In genomic region chr20:78338-78737, GRCh38 we compare ENCODE assay signal across 43 cellular contexts. TPM values are rescaled to one million over a fixed set of nuclear protein-coding genes. Genes with fewer than 3 reads are reported as not detected.
"Had no signal": no experiment of that assay in that cellular context is flagged by ENCODE, and none has a peak within 500 bp of the region (broad histone marks: within the 10 kb centered on the region; RNA-seq: fewer than 3 reads in every experiment).

No MANE protein-coding gene starts in this region.

- H3K27me3 ChIP-seq: adrenal gland, ascending aorta, brain microvascular endothelial cell, breast epithelium, cardiac muscle cell had no signal

- DNase-seq: activated effector memory CD4-positive, alpha-beta T cell treated with anti-CD3 and anti-CD28 coated beads, Interleukin-2, amount 50 U/mL, for 16 hours; activated effector memory CD4-positive, alpha-beta T cell treated with Interleukin-2 at 50 U/mL for 16 hours; activated gamma-delta T cell; activated gamma-delta T cell treated with Interleukin-2 at 50 U/mL for 16 hours; activated naive CD4-positive, alpha-beta T cell; activated naive CD4-positive, alpha-beta T cell treated with anti-CD3 and anti-CD28 coated beads for 36 hours; activated naive CD4-positive, alpha-beta T cell treated with anti-CD3 and anti-CD28 coated beads, Interleukin-2, amount 10 ng/mL, durations not matched to agents 7 days and 5 days; activated naive CD4-positive, alpha-beta T cell treated with anti-CD3 and anti-CD28 coated beads, Interleukin-2, amount 50 U/mL, for 16 hours; activated naive CD4-positive, alpha-beta T cell treated with Interleukin-2 at 50 U/mL for 16 hours; activated naive CD8-positive, alpha-beta T cell treated with anti-CD3 and anti-CD28 coated beads for 36 hours; activated naive CD8-positive, alpha-beta T cell treated with anti-CD3 and anti-CD28 coated beads, Interleukin-2, amount 10 ng/mL, durations not matched to agents 7 days and 5 days; activated naive CD8-positive, alpha-beta T cell treated with anti-CD3 and anti-CD28 coated beads, Interleukin-2, amount 50 U/mL, for 24 hours; activated T-cell treated with anti-CD3 and anti-CD28 coated beads, Interleukin-2, amount 50 U/mL, for 1 hour; activated T-cell treated with anti-CD3 and anti-CD28 coated beads, Interleukin-2, amount 50 U/mL, for 24 hours; activated T-cell treated with anti-CD3 and anti-CD28 coated beads, Interleukin-2, amount 50 U/mL, for 4 hours; activated T-cell treated with anti-CD3 and anti-CD28 coated beads, Interleukin-2, amount 50 U/mL, for 48 hours; activated T-cell treated with anti-CD3 and anti-CD28 coated beads, Interleukin-2, amount 50 U/mL, for 72 hours; adrenal gland; amniotic stem cell; amygdala; anterior cingulate cortex; aorta; brain microvascular endothelial cell; caudate nucleus; central memory CD4-positive, alpha-beta T cell; cerebellar nuclear complex had no signal

- H3K4me1 ChIP-seq: adrenal gland, ascending aorta, breast epithelium had no signal

- H3K4me3 ChIP-seq: adrenal gland, ascending aorta, breast epithelium, cardiac muscle cell had no signal

- H3K36me3 Mint-ChIP-seq: activated naive CD4-positive, alpha-beta T cell treated with anti-CD3 and anti-CD28 coated beads, Interleukin-2, amount 10 ng/mL, durations not matched to agents 7 days and 5 days; activated naive CD8-positive, alpha-beta T cell treated with anti-CD3 and anti-CD28 coated beads, Interleukin-2, amount 10 ng/mL, durations not matched to agents 7 days and 5 days; brain had no signal

- H3K9me3 Mint-ChIP-seq: activated naive CD4-positive, alpha-beta T cell treated with anti-CD3 and anti-CD28 coated beads, Interleukin-2, amount 10 ng/mL, durations not matched to agents 7 days and 5 days; activated naive CD8-positive, alpha-beta T cell treated with anti-CD3 and anti-CD28 coated beads, Interleukin-2, amount 10 ng/mL, durations not matched to agents 7 days and 5 days; activated T-helper 1 cell treated with anti-CD3 and anti-CD28 coated beads, Interleukin-12 subunit alpha, Interleukin-12 subunit beta, Interleukin-2, Interleukin-4 antibody, amounts not matched to agents 30 ng/mL and 10 ng/mL and 1 ng/mL, durations not matched to agents 14 hours and 24 hours and 36 hours; activated T-helper 2 cell treated with anti-CD3 and anti-CD28 coated beads, Interferon-gamma antibody, Interleukin-2, Interleukin-4, amounts not matched to agents 10 μg/mL and 5 μg/mL and 100 μg/mL, durations not matched to agents 14 hours and 24 hours and 36 hours had no signal

- H3K4me1 Mint-ChIP-seq: activated naive CD4-positive, alpha-beta T cell treated with anti-CD3 and anti-CD28 coated beads, Interleukin-2, amount 10 ng/mL, durations not matched to agents 7 days and 5 days; activated naive CD4-positive, alpha-beta T cell treated with anti-CD3 and anti-CD28 coated beads, Interleukin-2, amount 50 U/mL, for 24 hours; activated naive CD8-positive, alpha-beta T cell treated with anti-CD3 and anti-CD28 coated beads for 36 hours; activated naive CD8-positive, alpha-beta T cell treated with anti-CD3 and anti-CD28 coated beads, Interleukin-2, amount 10 ng/mL, durations not matched to agents 7 days and 5 days; activated naive CD8-positive, alpha-beta T cell treated with anti-CD3 and anti-CD28 coated beads, Interleukin-2, amount 50 U/mL, for 24 hours; activated T-helper 17 cell treated with anti-CD3 and anti-CD28 coated beads, Interleukin-2, amount 50 U/mL, for 72 hours; brain had no signal

- H3K4me3 Mint-ChIP-seq: activated naive CD4-positive, alpha-beta T cell treated with anti-CD3 and anti-CD28 coated beads for 36 hours; activated naive CD4-positive, alpha-beta T cell treated with anti-CD3 and anti-CD28 coated beads, Interleukin-2, amount 10 ng/mL, durations not matched to agents 7 days and 5 days; activated naive CD4-positive, alpha-beta T cell treated with anti-CD3 and anti-CD28 coated beads, Interleukin-2, amount 50 U/mL, for 24 hours; activated naive CD8-positive, alpha-beta T cell; activated naive CD8-positive, alpha-beta T cell treated with anti-CD3 and anti-CD28 coated beads for 36 hours; activated naive CD8-positive, alpha-beta T cell treated with anti-CD3 and anti-CD28 coated beads, Interleukin-2, amount 10 ng/mL, durations not matched to agents 7 days and 5 days; activated naive CD8-positive, alpha-beta T cell treated with anti-CD3 and anti-CD28 coated beads, Interleukin-2, amount 50 U/mL, for 24 hours; activated T-cell treated with anti-CD3 and anti-CD28 coated beads, Interleukin-2, amount 50 U/mL, for 24 hours; activated T-cell treated with anti-CD3 and anti-CD28 coated beads, Interleukin-2, amount 50 U/mL, for 4 hours; activated T-cell treated with anti-CD3 and anti-CD28 coated beads, Interleukin-2, amount 50 U/mL, for 72 hours; activated T-helper 1 cell treated with anti-CD3 and anti-CD28 coated beads, Interleukin-12 subunit alpha, Interleukin-12 subunit beta, Interleukin-2, Interleukin-4 antibody, amounts not matched to agents 30 ng/mL and 10 ng/mL and 1 ng/mL, durations not matched to agents 14 hours and 24 hours and 36 hours; activated T-helper 17 cell treated with anti-CD3 and anti-CD28 coated beads, Interleukin-2, amount 50 U/mL, for 72 hours; brain had no signal

- H3K27ac Mint-ChIP-seq: activated naive CD4-positive, alpha-beta T cell treated with anti-CD3 and anti-CD28 coated beads for 36 hours; activated naive CD4-positive, alpha-beta T cell treated with anti-CD3 and anti-CD28 coated beads, Interleukin-2, amount 10 ng/mL, durations not matched to agents 7 days and 5 days; activated naive CD4-positive, alpha-beta T cell treated with anti-CD3 and anti-CD28 coated beads, Interleukin-2, amount 50 U/mL, for 24 hours; activated naive CD4-positive, alpha-beta T cell treated with anti-CD3 and anti-CD28 coated beads, Interleukin-2, amount 50 U/mL, for 72 hours; activated naive CD8-positive, alpha-beta T cell; activated naive CD8-positive, alpha-beta T cell treated with anti-CD3 and anti-CD28 coated beads for 36 hours; activated naive CD8-positive, alpha-beta T cell treated with anti-CD3 and anti-CD28 coated beads, Interleukin-2, amount 10 ng/mL, durations not matched to agents 7 days and 5 days; activated naive CD8-positive, alpha-beta T cell treated with anti-CD3 and anti-CD28 coated beads, Interleukin-2, amount 50 U/mL, for 24 hours; activated T-cell treated with anti-CD3 and anti-CD28 coated beads, Interleukin-2, amount 50 U/mL, for 24 hours; activated T-cell treated with anti-CD3 and anti-CD28 coated beads, Interleukin-2, amount 50 U/mL, for 72 hours; activated T-helper 1 cell treated with anti-CD3 and anti-CD28 coated beads, Interleukin-12 subunit alpha, Interleukin-12 subunit beta, Interleukin-2, Interleukin-4 antibody, amounts not matched to agents 30 ng/mL and 10 ng/mL and 1 ng/mL, durations not matched to agents 14 hours and 24 hours and 36 hours; activated T-helper 17 cell treated with anti-CD3 and anti-CD28 coated beads, Interleukin-2, amount 50 U/mL, for 72 hours; activated T-helper 2 cell treated with anti-CD3 and anti-CD28 coated beads, Interferon-gamma antibody, Interleukin-2, Interleukin-4, amounts not matched to agents 10 μg/mL and 5 μg/mL and 100 μg/mL, durations not matched to agents 14 hours and 24 hours and 36 hours; brain had no signal

- ATAC-seq: activated naive CD4-positive, alpha-beta T cell treated with anti-CD3 and anti-CD28 coated beads, Interleukin-2, amount 50 U/mL, for 72 hours; activated naive CD8-positive, alpha-beta T cell treated with anti-CD3 and anti-CD28 coated beads, Interleukin-2, amount 50 U/mL, for 24 hours; activated T-cell treated with anti-CD3 and anti-CD28 coated beads, Interleukin-2, amount 50 U/mL, for 4 hours; activated T-cell treated with anti-CD3 and anti-CD28 coated beads, Interleukin-2, amount 50 U/mL, for 72 hours; activated T-helper 17 cell treated with anti-CD3 and anti-CD28 coated beads, Interleukin-2, amount 50 U/mL, for 72 hours had no signal

- H3K27ac ChIP-seq: adrenal gland, ascending aorta, brain microvascular endothelial cell, breast epithelium, cardiac muscle cell had no signal

- H3K36me3 ChIP-seq: adrenal gland, ascending aorta, brain microvascular endothelial cell, breast epithelium, cardiac muscle cell had no signal

- H3K9me3 ChIP-seq: adrenal gland had no signal

- FAIRE-seq: astrocyte, bronchial epithelial cell, colon had no signal

RNA-seq across cellular contexts. Expression of gene DEFB125, which starts 9.1 kb away (rescaled TPM):
- total RNA-seq: activated naive CD4-positive, alpha-beta T cell treated with anti-CD3 and anti-CD28 coated beads for 36 hours; activated naive CD4-positive, alpha-beta T cell treated with anti-CD3 and anti-CD28 coated beads, Interleukin-2, amount 50 U/mL, for 72 hours; activated naive CD8-positive, alpha-beta T cell treated with anti-CD3 and anti-CD28 coated beads for 36 hours; activated naive CD8-positive, alpha-beta T cell treated with anti-CD3 and anti-CD28 coated beads, Interleukin-2, amount 10 ng/mL, durations not matched to agents 7 days and 5 days; activated T-cell treated with anti-CD3 and anti-CD28 coated beads, Interleukin-2, amount 50 U/mL, for 4 hours; activated T-cell treated with anti-CD3 and anti-CD28 coated beads, Interleukin-2, amount 50 U/mL, for 72 hours; activated T-helper 1 cell treated with anti-CD3 and anti-CD28 coated beads, Interleukin-12 subunit alpha, Interleukin-12 subunit beta, Interleukin-2, Interleukin-4 antibody, amounts not matched to agents 30 ng/mL and 10 ng/mL and 1 ng/mL, durations not matched to agents 14 hours and 24 hours and 36 hours; activated T-helper 17 cell treated with anti-CD3 and anti-CD28 coated beads, Interleukin-2, amount 50 U/mL, for 72 hours; activated T-helper 2 cell treated with anti-CD3 and anti-CD28 coated beads, Interferon-gamma antibody, Interleukin-2, Interleukin-4, amounts not matched to agents 10 μg/mL and 5 μg/mL and 100 μg/mL, durations not matched to agents 14 hours and 24 hours and 36 hours; adrenal gland; aorta; ascending aorta; astrocyte; breast epithelium; bronchial epithelial cell; cardiac muscle cell; cardiac septum; cerebellum; chondrocyte had no signal
- polyA plus RNA-seq: adipose tissue, adrenal gland, aorta, cardiac muscle cell had no signal
